22 cellular contexts compared by ENCODE assay signal in the genomic region with DNA sequence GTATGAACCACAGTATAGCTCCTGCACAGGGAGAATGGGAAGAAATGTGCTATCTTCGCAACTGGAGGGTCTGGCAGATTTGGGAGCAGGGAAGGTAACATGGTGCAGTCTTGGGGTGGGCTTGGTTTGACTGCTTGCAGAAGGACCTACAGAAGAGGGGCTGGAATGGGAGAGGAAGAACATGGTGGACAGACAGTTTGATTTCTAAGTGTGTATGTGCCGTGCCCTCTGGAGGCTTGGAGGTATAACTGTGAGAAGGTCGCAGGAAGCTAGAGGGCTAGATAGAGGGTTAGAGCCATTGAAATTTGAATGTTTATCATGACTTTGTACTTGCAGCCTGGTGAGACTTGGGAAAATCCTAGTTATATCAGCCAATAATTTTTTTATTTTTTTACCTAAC.
DNase-seq lines count a peak whose midpoint lies in the region; TF ChIP-seq lines count a peak whose summit lies in the region.
"Had no signal": no experiment of that assay in that cellular context is flagged by ENCODE, and none has a peak within 500 bp of the region (broad histone marks: within the 10 kb centered on the region; RNA-seq: fewer than 3 reads in every experiment).

No MANE protein-coding gene starts in this region.

- no peak overlapping the region for H3K18ac ChIP-seq in neuronal stem cell (ENCODE audit: low read length)

- H3K27ac ChIP-seq in VCaP: peak overlapping the region; percentile 82
- H3K27ac ChIP-seq in neuronal stem cell (replicated peaks; ENCODE audit: low read length): no peak overlapping the region
- H3K27ac ChIP-seq: KMS-11, RWPE1 had no signal

- no CpG with 5 or more reads among the region's 3 CpGs for WGBS in neuronal stem cell (ENCODE audit: extremely low coverage in 2 of 2, insufficient read length in 2 of 2, insufficient replicate concordance in 1 of 2), 2 donors

- no peak overlapping the region for H2BK12ac ChIP-seq in neuronal stem cell (ENCODE audit: low read length)

- H3K27me3 ChIP-seq in Caco-2 (replicated peaks; ENCODE audit: control insufficient read depth, insufficient read depth, low read length) (no peaks in the 10 kb centered on the region), neuronal stem cell (ENCODE audit: control insufficient read depth in 3 of 3, insufficient read depth in 3 of 3, low read depth in 1 of 3, low read length in 3 of 3) (no peaks in the 10 kb centered on the region)

- POLR2A ChIA-PET in Caco-2 (lab: Charles Lee): no interaction called here

- TF ChIP-seq CTCF in Caco-2 (IDR thresholded peaks at IDR 0.05; ENCODE audit: insufficient read depth in 1 of 2, low read depth in 1 of 2, low read length in 1 of 2, severe bottlenecking in 1 of 2, unreplicated experiment in 1 of 2) (no peak), VCaP (conservative IDR thresholded peaks at IDR 0.05) (no peak)

- H2BK120ac ChIP-seq in neuronal stem cell (ENCODE audit: low read depth, low read length): no peak overlapping the region

- CTCF ChIA-PET in Caco-2 (lab: Charles Lee): no interaction called here

- no peaks in the 10 kb centered on the region for H3K27me3 Mint-ChIP-seq in Caco-2 (ENCODE audit: insufficient read depth, unreplicated experiment)

- intact Hi-C loops in Caco-2 (cut with micrococcal nuclease; ENCODE audit: unreplicated experiment): no loop called here

- no peak overlapping the region for H3K9ac ChIP-seq in neuronal stem cell (ENCODE audit: low read depth, low read length, poor library complexity)
- H3K9ac ChIP-seq: KMS-11, SK-N-SH had no signal

- H2BK15ac ChIP-seq in neuronal stem cell (ENCODE audit: low read length): no peak overlapping the region

- no peak overlapping the region for H3K4ac ChIP-seq in neuronal stem cell (ENCODE audit: low read length)

- H3K27ac Mint-ChIP-seq in Caco-2 (ENCODE audit: unreplicated experiment): peak overlapping the region; percentile 71
- H3K27ac Mint-ChIP-seq: B cell, CD14-positive monocyte, GM23338, T-cell had no signal

- peak overlapping the region; percentile 69 for H2AFZ ChIP-seq in neuronal stem cell (ENCODE audit: low read length)
- H2AFZ ChIP-seq: GM23338 had no signal

- no peak overlapping the region for H3K4me2 ChIP-seq in neuronal stem cell (ENCODE audit: insufficient read depth, low read length, poor library complexity, severe bottlenecking)
- H3K4me2 ChIP-seq: GM23338, KMS-11, SK-N-SH had no signal

- H3K23ac ChIP-seq in neuronal stem cell (ENCODE audit: low read depth, low read length, poor library complexity): no peak overlapping the region

- H3K36me3 ChIP-seq in Caco-2 (ENCODE audit: control insufficient read depth, insufficient read depth, low read length): no peaks in the 10 kb centered on the region
- no peaks in the 10 kb centered on the region for H3K36me3 ChIP-seq in neuronal stem cell (replicated peaks in 1 of 2; ENCODE audit: control insufficient read depth in 2 of 2, insufficient read depth in 2 of 2, low read length in 2 of 2)

- H3K4me1 Mint-ChIP-seq in Caco-2 (ENCODE audit: low read depth, unreplicated experiment): peaks cover 8% of the 10 kb centered on the region
- H3K4me1 Mint-ChIP-seq: B cell, CD14-positive monocyte, GM23338, T-cell had no signal

- H3K4me3 Mint-ChIP-seq in Caco-2 (ENCODE audit: unreplicated experiment): no peak overlapping the region
- H3K4me3 Mint-ChIP-seq: B cell, CD14-positive monocyte, GM23338, T-cell had no signal

- H2AK5ac ChIP-seq in neuronal stem cell (ENCODE audit: low read depth, low read length): no peak overlapping the region

- H3K4me3 ChIP-seq in Caco-2 (ENCODE audit: low read depth, low read length) (no peak overlapping the region), neuronal stem cell (ENCODE audit: low read length in 2 of 2) (no peak overlapping the region)
- H3K4me3 ChIP-seq: GM23338 had no signal

- DNase-seq in Caco-2: no peak
- DNase-seq in NCI-H146 treated with DMSO at 0.1 percent for 48 hours (lab: John Stamatoyannopoulos, UW; ENCODE audit: unreplicated experiment): peak; percentile 39
- DNase-seq in neuronal stem cell (ENCODE audit: low spot score): no peak
- DNase-seq in globus pallidus (ENCODE audit: low spot score): no peak
- no peak for DNase-seq in NCI-H1417 treated with DMSO at 0.1 percent for 48 hours (lab: John Stamatoyannopoulos, UW)
- no peak for DNase-seq in SW 1271 (lab: John Stamatoyannopoulos, UW)
- DNase-seq: DMS79 treated with DMSO at 0.1 percent for 48 hours, HCEC 1CT, IMR-90, NCI-H1105, NCI-H1694 treated with DMSO at 0.1 percent for 48 hours, NCI-H2081 treated with DMSO at 0.1 percent for 48 hours, NCI-H524 treated with DMSO at 0.1 percent for 48 hours, SIG-M5, SK-N-SH, T-cell had no signal

- H4K8ac ChIP-seq in neuronal stem cell (ENCODE audit: low read depth, low read length): no peak overlapping the region

- H3K9me3 ChIP-seq in Caco-2: no peaks in the 10 kb centered on the region
- no peaks in the 10 kb centered on the region for H3K9me3 ChIP-seq in neuronal stem cell (replicated peaks in 1 of 2; ENCODE audit: control insufficient read depth in 2 of 2, insufficient read depth in 1 of 2, low read depth in 1 of 2, low read length in 2 of 2)
- H3K9me3 ChIP-seq: SK-N-SH had no signal

- H3K9me3 Mint-ChIP-seq in Caco-2 (ENCODE audit: unreplicated experiment): peaks cover 9% of the 10 kb centered on the region
- H3K9me3 Mint-ChIP-seq: T-cell had no signal

- no peaks in the 10 kb centered on the region for H3K36me3 Mint-ChIP-seq in Caco-2 (ENCODE audit: insufficient read depth, unreplicated experiment)
- H3K36me3 Mint-ChIP-seq: CD14-positive monocyte, T-cell had no signal

- no peak overlapping the region for H2BK5ac ChIP-seq in neuronal stem cell (ENCODE audit: low read length)

- H3K4me1 ChIP-seq in Caco-2 (peaks cover 8% of the 10 kb centered on the region; the same call in 1 of the 2 replicates), neuronal stem cell (ENCODE audit: control insufficient read depth in 2 of 2, insufficient read depth in 1 of 2, low read depth in 1 of 2, low read length in 2 of 2) (peaks cover 5 to 13% of the 10 kb centered on the region in 2 donors)

- no peaks in the 10 kb centered on the region for H3K79me1 ChIP-seq in neuronal stem cell (ENCODE audit: low read depth, low read length)

- BruUV-seq in Caco-2 (replicated peaks; lab: Mats Ljungman, UMichigan): no TSS peak

- H4K91ac ChIP-seq in neuronal stem cell (ENCODE audit: low read depth, low read length, poor library complexity): no peak overlapping the region

- no peak overlapping the region for H3K14ac ChIP-seq in neuronal stem cell (ENCODE audit: low read length)
